ENCODE assay signal across 1 cellular context in the genomic region with DNA sequence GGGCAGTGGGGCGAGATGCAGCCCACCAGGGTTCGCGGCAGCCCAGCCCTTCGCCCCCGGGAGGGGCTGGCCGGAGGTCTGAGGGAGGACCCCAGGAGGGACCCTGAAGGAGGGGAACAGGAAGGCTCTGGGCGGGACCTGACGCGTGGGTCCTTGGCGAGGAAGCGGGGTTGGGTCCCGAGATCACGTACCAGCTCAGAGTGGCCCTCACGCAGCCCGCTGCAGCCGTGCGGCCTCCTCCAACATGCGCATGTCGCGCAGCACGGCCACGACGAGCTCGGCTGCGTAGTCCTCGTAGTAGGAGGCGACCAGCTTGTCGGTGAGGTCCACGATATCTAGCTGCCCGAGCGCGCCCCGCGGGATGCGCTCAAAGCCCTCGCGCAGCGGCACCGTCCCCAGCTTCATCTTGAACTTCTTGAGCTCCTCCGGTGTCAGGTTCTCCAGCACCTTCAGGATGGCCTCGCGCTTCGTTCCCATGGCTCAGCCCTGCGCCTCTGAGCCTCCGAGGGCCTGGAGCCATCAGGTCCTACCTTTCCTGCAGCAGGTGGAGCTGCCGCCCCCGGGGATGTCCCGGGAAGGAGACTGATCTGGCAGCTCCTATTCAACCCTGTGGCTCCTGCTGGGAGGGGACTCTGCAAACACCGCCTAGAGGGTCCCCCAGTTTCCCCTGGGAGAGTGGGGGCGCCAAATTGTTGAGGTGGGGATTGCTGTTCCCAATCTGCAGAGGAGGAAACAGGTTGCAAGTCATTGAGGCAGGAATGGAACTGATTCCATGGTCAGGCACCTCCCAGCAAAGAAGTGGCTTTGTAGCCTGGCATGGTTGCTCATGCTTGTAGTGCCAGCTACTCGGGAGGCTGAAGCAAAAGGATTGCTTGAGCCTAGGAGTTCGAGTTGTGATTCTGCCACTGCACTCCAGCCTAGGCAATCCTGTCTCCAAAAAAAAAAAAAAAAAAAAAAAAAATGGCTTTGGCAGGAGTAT.
TF ChIP-seq lines count a peak whose summit lies in the region.

A gene (minus strand): TSS at position 584 of the 979 bp plus-strand sequence. CDS start 107 bp downstream, at position 477.

TF ChIP-seq in HCT116, 20 proteins besides CTCF, POLR2A, EP300 and RAD21 (continued from another document):
- TF ChIP-seq, protein P1, sequence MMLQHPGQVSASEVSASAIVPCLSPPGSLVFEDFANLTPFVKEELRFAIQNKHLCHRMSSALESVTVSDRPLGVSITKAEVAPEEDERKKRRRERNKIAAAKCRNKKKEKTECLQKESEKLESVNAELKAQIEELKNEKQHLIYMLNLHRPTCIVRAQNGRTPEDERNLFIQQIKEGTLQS (IDR thresholded peaks at IDR 0.05) = no peak
- no peak for TF ChIP-seq CBX3 (IDR thresholded peaks at IDR 0.05; ENCODE audit: low read depth)
